30 cellular contexts compared by ENCODE assay signal in the genomic region with DNA sequence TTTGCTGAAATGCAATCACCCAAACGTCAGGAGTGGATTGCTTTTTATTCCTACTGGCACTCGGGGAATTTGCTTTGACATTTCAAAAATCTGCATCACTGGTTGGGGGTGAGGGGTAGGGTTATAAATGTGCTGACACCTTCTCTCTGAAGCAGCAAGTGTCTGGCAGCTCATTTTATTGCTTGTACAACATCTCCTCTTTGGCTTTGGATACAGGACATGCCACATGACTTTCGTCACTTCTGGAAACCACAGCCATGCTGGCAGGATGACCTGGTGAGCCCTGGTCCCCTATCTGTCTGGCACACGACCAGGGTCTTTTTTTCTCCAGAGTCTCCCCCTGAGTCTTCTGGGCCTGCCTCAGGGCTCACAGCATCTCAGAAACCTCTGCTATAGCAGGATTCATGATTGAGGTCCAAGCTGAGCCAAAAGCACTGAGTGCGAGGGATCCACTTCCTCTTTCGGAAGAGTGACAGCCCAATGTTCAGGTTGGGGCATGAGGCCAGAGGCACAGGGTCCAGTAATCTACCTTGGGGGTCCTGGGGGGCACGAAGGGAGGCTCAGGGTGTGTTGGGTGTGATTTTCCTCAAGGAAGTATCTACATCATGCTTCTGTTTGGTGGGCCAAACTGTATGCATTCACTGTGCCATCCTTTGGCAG.
A peak's percentile ranks its signal among the peaks of the same experiment; 100 is the strongest.
DNase-seq lines count a peak whose midpoint lies in the region; ATAC-seq, FAIRE-seq and TF ChIP-seq lines count a peak whose summit lies in the region.
"Had no signal": no experiment of that assay in that cellular context is flagged by ENCODE, and none has a peak within 500 bp of the region (broad histone marks: within the 10 kb centered on the region; RNA-seq: fewer than 3 reads in every experiment).

No MANE protein-coding gene starts in this region.

- DNase-seq in EL, result peak; percentile 54
- DNase-seq in RCC 7860 (ENCODE audit: low spot score), result peak; percentile 3
- DNase-seq in heart left ventricle, result peak in 4 of 5 donors; percentile 52 to 75 (median 66)
- DNase-seq in osteoblast (ENCODE audit: insufficient read length, low spot score, missing footprints), result peak; percentile 70
- no peak for DNase-seq in mesenteric fat pad (ENCODE audit: low spot score)
- no peak for DNase-seq in midbrain (lab: John Stamatoyannopoulos, UW)
- DNase-seq: activated CD4-positive, alpha-beta T cell treated with anti-CD3 and anti-CD28 coated beads for 1 hour; activated CD8-positive, alpha-beta T cell treated with anti-CD3 and anti-CD28 coated beads, Interleukin-2, amount 10 ng/mL, durations not matched to agents 7 days and 5 days; activated effector memory CD4-positive, alpha-beta T cell treated with anti-CD3 and anti-CD28 coated beads, Interleukin-2, amount 50 U/mL, for 16 hours; activated T-cell treated with anti-CD3 and anti-CD28 coated beads for 4 hours; CD4-positive, CD25-positive, alpha-beta regulatory T cell; effector CD8-positive, alpha-beta T cell; foreskin keratinocyte; immature natural killer cell; NCI-H1694; NCI-H2171; NCI-H524 treated with DMSO at 0.1 percent for 48 hours; nucleus accumbens; small intestine; stimulated activated CD4-positive, alpha-beta T cell treated with anti-CD3 and anti-CD28 coated beads, Interleukin-4, amount 100 ng/mL, for 1 hour; stimulated activated naive B cell treated with anti-CD40 and anti-IgM and Interleukin-4, amounts not matched to agents 10 μg/mL and 1 μg/mL and 100 μg/mL, for 72 hours; T-helper 1 cell; testis had no signal

- WGBS in heart left ventricle, 4 donors, result 32 to 35% (median 34%) methylated on average over 7 of the region's 7 CpGs

- no peak overlapping the region for H3K4me3 ChIP-seq in heart left ventricle
- no peak overlapping the region for H3K4me3 ChIP-seq in osteoblast (ENCODE audit: insufficient read depth, low read length)
- H3K4me3 ChIP-seq: GM23338, hepatocyte, SJSA1, testis had no signal

- peaks cover 0 to 11% (median 0%) of the 10 kb centered on the region in 12 donors for H3K4me1 ChIP-seq in heart left ventricle
- H3K4me1 ChIP-seq in osteoblast (ENCODE audit: insufficient read depth, low read length), result peaks cover 4% of the 10 kb centered on the region
- H3K4me1 ChIP-seq: SJSA1, testis had no signal

- H3K36me3 ChIP-seq in heart left ventricle, result no peaks in the 10 kb centered on the region
- no peaks in the 10 kb centered on the region for H3K36me3 ChIP-seq in osteoblast (ENCODE audit: insufficient read depth, low read length)
- H3K36me3 ChIP-seq: SJSA1 had no signal

- H3K9me3 ChIP-seq in heart left ventricle, result no peaks in the 10 kb centered on the region
- no peaks in the 10 kb centered on the region for H3K9me3 ChIP-seq in osteoblast (ENCODE audit: low read depth, low read length)
- H3K9me3 ChIP-seq: SJSA1, testis had no signal

- TF ChIP-seq CTCF in heart left ventricle (IDR thresholded peaks at IDR 0.05), result no peak
- no peak for TF ChIP-seq CTCF in osteoblast (IDR thresholded peaks at IDR 0.05; ENCODE audit: extremely low read depth, low read depth, low read length)

- no peak for TF ChIP-seq POLR2A in heart left ventricle (IDR thresholded peaks at IDR 0.05)

- peaks cover 0 to 19% (median 0%) of the 10 kb centered on the region in 9 donors for H3K27me3 ChIP-seq in heart left ventricle
- peaks cover 65% of the 10 kb centered on the region for H3K27me3 ChIP-seq in osteoblast (ENCODE audit: insufficient read depth, low read length)
- H3K27me3 ChIP-seq: foreskin keratinocyte, SJSA1, testis had no signal

- H3K79me2 ChIP-seq in osteoblast (ENCODE audit: insufficient read depth, low read length), result no peaks in the 10 kb centered on the region
- H3K79me2 ChIP-seq: hepatocyte had no signal

- no peak overlapping the region for H3K4me2 ChIP-seq in osteoblast (ENCODE audit: insufficient read depth, low read length)
- H3K4me2 ChIP-seq: GM23338, hepatocyte, KMS-11 had no signal

- no peak overlapping the region for H2AFZ ChIP-seq in osteoblast (ENCODE audit: low read length)
- H2AFZ ChIP-seq: hepatocyte had no signal

- H4K20me1 ChIP-seq in osteoblast (ENCODE audit: insufficient read depth, low read length), result no peaks in the 10 kb centered on the region

- FAIRE-seq in RCC 7860 (lab: Jason Lieb, UNC), result no peak
- FAIRE-seq: G401.6, GM18507, small intestine had no signal

- H3K27ac ChIP-seq in heart left ventricle (no peak overlapping the region), osteoblast (ENCODE audit: low read depth, low read length) (no peak overlapping the region)
- H3K27ac ChIP-seq: foreskin keratinocyte, hepatocyte, KMS-11, SJSA1, testis had no signal

- ATAC-seq in heart left ventricle (peak; percentile 56 to 92 (median 86)), GM21423 (IDR thresholded peaks at IDR 0.05; ENCODE audit: unreplicated experiment) (no peak)
- ATAC-seq: activated CD8-positive, alpha-beta T cell treated with anti-CD3 and anti-CD28 coated beads, Interleukin-2, amount 10 ng/mL, durations not matched to agents 7 days and 5 days; foreskin keratinocyte; stimulated activated naive B cell treated with anti-CD40 and anti-IgM and Interleukin-4, amounts not matched to agents 10 μg/mL and 1 μg/mL and 100 μg/mL, for 72 hours had no signal

- intact Hi-C loops in heart left ventricle (cut with DNase I), result no loop called here

Comparison
In these comparisons a context has a peak if more than half of its experiments do, and no peak if none do; other contexts are left out.
1. DNase-seq: peak in EL (single experiment), RCC 7860 (single experiment), heart left ventricle (4 of 5) and osteoblast (single experiment); none in mesenteric fat pad (single experiment) and midbrain (single experiment).